In genomic region chr5:93620487-93621339, GRCh38 we compare ENCODE assay signal across 8 cellular contexts. TPM values are rescaled to one million over a fixed set of nuclear protein-coding genes. Genes with fewer than 3 reads are reported as not detected.
DNase-seq lines count a peak whose midpoint lies in the region; ATAC-seq, FAIRE-seq and TF ChIP-seq lines count a peak whose summit lies in the region.

No MANE protein-coding gene starts in this region.

- H3K4me3 Mint-ChIP-seq in Caco-2 (ENCODE audit: unreplicated experiment), result peak overlapping the region; percentile 97

- H3K9me1 ChIP-seq in endothelial cell of umbilical vein (replicated peaks; ENCODE audit: control insufficient read depth, extremely low read depth, insufficient read depth, low read length), result no peaks in the 10 kb centered on the region

- dilution Hi-C loops in endothelial cell of umbilical vein (cut with MboI; ENCODE audit: extremely low pct_ligation_motif_present, low sequenced_read_pairs), result no loop called here

- POLR2A ChIA-PET in Caco-2 (lab: Charles Lee) (no interaction called here), endothelial cell of umbilical vein (lab: Charles Lee) (interaction anchor here (0.6 kb wide), 1 partner anchor 38 kb away, joined by 9 read pairs; no protein-coding TSS in a partner anchor)

- H3K4me3 ChIP-seq in Caco-2 (ENCODE audit: low read depth, low read length), result peak overlapping the region; percentile 83
- H3K4me3 ChIP-seq in endothelial cell of umbilical vein (replicated peaks in 1 of 3; ENCODE audit: insufficient read depth in 1 of 3, low read depth in 1 of 3, low read length in 3 of 3), result peak overlapping the region; percentile 51 to 67 (median 64)
- H3K4me3 ChIP-seq in mononuclear cell (ENCODE audit: low read length), result peak overlapping the region; percentile 34
- H3K4me3 ChIP-seq in stomach, result peak overlapping the region; percentile 66 to 77 (median 68)

- TF ChIP-seq POLR2A in endothelial cell of umbilical vein (IDR thresholded peaks at IDR 0.05; ENCODE audit: low read depth, low read length) (no peak), stomach (IDR thresholded peaks at IDR 0.05) (no peak)

- TF ChIP-seq CTCF in Caco-2 (IDR thresholded peaks at IDR 0.05; ENCODE audit: insufficient read depth in 1 of 2, low read depth in 1 of 2, low read length in 1 of 2, severe bottlenecking in 1 of 2, unreplicated experiment in 1 of 2) (no peak), endothelial cell of umbilical vein (IDR thresholded peaks at IDR 0.05; ENCODE audit: extremely low read depth in 1 of 2, insufficient read depth in 1 of 2, low read depth in 1 of 2, low read length in 2 of 2) (peak in 1 of 2 donors; percentile 28), stomach (IDR thresholded peaks at IDR 0.05) (no peak)

- 0 to 1% (median 1%) methylated on average over 37 to 76 of the region's 76 CpGs for WGBS in stomach, 5 donors

- no TSS peak for BruUV-seq in Caco-2 (replicated peaks; lab: Mats Ljungman, UMichigan)
- BruUV-seq in endothelial cell of umbilical vein (replicated peaks; lab: Mats Ljungman, UMichigan), result no TSS peak

- peak overlapping the region; percentile 97 for H2AFZ ChIP-seq in endothelial cell of umbilical vein (ENCODE audit: low read depth, low read length)

- intact Hi-C loops in Caco-2 (cut with micrococcal nuclease; ENCODE audit: unreplicated experiment), result loop anchor here (1.0 to 5.0 kb wide), 5 partner anchors 17 to 182 kb away; partner anchors contain the start of gene NR2F1
- intact Hi-C loops in endothelial cell of umbilical vein (cut with micrococcal nuclease), result loop anchor here (1.0 to 5.0 kb wide), 5 partner anchors 8 to 180 kb away; partner anchors contain the start of gene NR2F1
- intact Hi-C loops in stomach (cut with DNase I; ENCODE audit: low total_unique reads), result no loop called here

- H3K79me2 ChIP-seq in endothelial cell of umbilical vein (ENCODE audit: control insufficient read depth, insufficient read depth, low read length), result no peaks in the 10 kb centered on the region

- no peaks in the 10 kb centered on the region for H3K27me3 Mint-ChIP-seq in Caco-2 (ENCODE audit: insufficient read depth, unreplicated experiment)

- H3K4me1 Mint-ChIP-seq in Caco-2 (ENCODE audit: low read depth, unreplicated experiment), result peaks cover 12% of the 10 kb centered on the region

- H3K9me3 Mint-ChIP-seq in Caco-2 (ENCODE audit: unreplicated experiment), result no peaks in the 10 kb centered on the region

- H3K4me1 ChIP-seq in Caco-2 (no peaks in the 10 kb centered on the region), endothelial cell of umbilical vein (ENCODE audit: control insufficient read depth, extremely low read depth, insufficient read depth, low read length) (peaks cover 7% of the 10 kb centered on the region), mononuclear cell (ENCODE audit: insufficient read depth, low read length) (peaks cover 12% of the 10 kb centered on the region), stomach (peaks cover 0 to 29% (median 12%) of the 10 kb centered on the region in 4 donors)

- no peaks in the 10 kb centered on the region for H4K20me1 ChIP-seq in endothelial cell of umbilical vein (replicated peaks; ENCODE audit: control insufficient read depth, extremely low read depth, insufficient read depth, low read length)

- H3K9ac ChIP-seq in endothelial cell of umbilical vein (replicated peaks; ENCODE audit: extremely low read depth, insufficient read depth, low read length), result peak overlapping the region; percentile 70

- H3K27ac ChIP-seq in endothelial cell of umbilical vein (ENCODE audit: insufficient read depth, low read depth, low read length) (peak overlapping the region; percentile 39), stomach (peak overlapping the region; percentile 41 to 91 (median 83))

- TF ChIP-seq EP300 in stomach (IDR thresholded peaks at IDR 0.05), result no peak

- peak overlapping the region; percentile 79 for H3K4me2 ChIP-seq in endothelial cell of umbilical vein (ENCODE audit: insufficient read depth, low read length)

- H3K36me3 ChIP-seq in Caco-2 (ENCODE audit: control insufficient read depth, insufficient read depth, low read length), result no peaks in the 10 kb centered on the region
- H3K36me3 ChIP-seq in endothelial cell of umbilical vein (ENCODE audit: control insufficient read depth in 2 of 2, extremely low read depth in 1 of 2, insufficient read depth in 2 of 2, low read length in 2 of 2), result no peaks in the 10 kb centered on the region
- no peaks in the 10 kb centered on the region for H3K36me3 ChIP-seq in stomach

- H3K9me3 ChIP-seq in Caco-2, result no peaks in the 10 kb centered on the region
- no peaks in the 10 kb centered on the region for H3K9me3 ChIP-seq in endothelial cell of umbilical vein (replicated peaks; ENCODE audit: control insufficient read depth, insufficient read depth, low read length)
- H3K9me3 ChIP-seq in mononuclear cell (ENCODE audit: low read depth, low read length), result no peaks in the 10 kb centered on the region
- no peaks in the 10 kb centered on the region for H3K9me3 ChIP-seq in stomach

- H3K27me3 ChIP-seq in Caco-2 (replicated peaks; ENCODE audit: control insufficient read depth, insufficient read depth, low read length), result no peaks in the 10 kb centered on the region
- H3K27me3 ChIP-seq in endothelial cell of umbilical vein (ENCODE audit: control insufficient read depth in 2 of 2, insufficient read depth in 2 of 2, low read length in 2 of 2), result peaks cover 0 to 2% of the 10 kb centered on the region in 2 experiments
- peaks cover 45% of the 10 kb centered on the region for H3K27me3 ChIP-seq in mononuclear cell (ENCODE audit: insufficient read depth, low read length)
- peaks cover 0 to 6% (median 0%) of the 10 kb centered on the region in 3 donors for H3K27me3 ChIP-seq in stomach

- H3K36me3 Mint-ChIP-seq in Caco-2 (ENCODE audit: insufficient read depth, unreplicated experiment), result peaks cover 5% of the 10 kb centered on the region

- ATAC-seq in GM19467 (IDR thresholded peaks at IDR 0.05; ENCODE audit: unreplicated experiment) (peak; percentile 99), HG03558 (IDR thresholded peaks at IDR 0.05; ENCODE audit: extremely low read depth, unreplicated experiment) (peak; percentile 96)

- CTCF ChIA-PET in Caco-2 (lab: Charles Lee), result interaction anchor here (0.5 to 1.5 kb wide), 3 partner anchors 14 to 274 kb away, joined by 3 to 6 read pairs (median 6); no protein-coding TSS in a partner anchor
- CTCF ChIA-PET in endothelial cell of umbilical vein (lab: Charles Lee), result interaction anchor here (0.7 to 5.4 kb wide), 12 partner anchors 9 to 1230 kb away, joined by 3 to 43 read pairs (median 4); partner anchors contain the start of gene NR2F1

- peak overlapping the region; percentile 69 for H3K27ac Mint-ChIP-seq in Caco-2 (ENCODE audit: unreplicated experiment)

- DNase-seq in Caco-2, result peak; percentile 69 to 76
- peak; percentile 94 for DNase-seq in NCI-H748 (lab: John Stamatoyannopoulos, UW; ENCODE audit: unreplicated experiment)
- DNase-seq in activated CD8-positive, alpha-beta memory T cell treated with anti-CD3 and anti-CD28 coated beads, Interleukin-2, amount 50 U/mL, for 1 hour (ENCODE audit: extremely low read depth), result peak; percentile 11
- peak; percentile 69 for DNase-seq in endothelial cell of umbilical vein (ENCODE audit: low read depth, low spot score)
- peak; percentile 71 for DNase-seq in stomach

- FAIRE-seq in endothelial cell of umbilical vein (lab: Jason Lieb, UNC), result peak; percentile 62

TF ChIP-seq in endothelial cell of umbilical vein, 7 proteins besides CTCF, POLR2A, EP300 and RAD21:
- TF ChIP-seq EZH2 (IDR thresholded peaks at IDR 0.05; ENCODE audit: borderline replicate concordance, low read depth, low read length, severe bottlenecking) (peak; percentile 27), FOS (IDR thresholded peaks at IDR 0.05; ENCODE audit: borderline replicate concordance, insufficient read depth, low read length) (no peak)
TF ChIP-seq in endothelial cell of umbilical vein: peak in this region for 1.

RNA-seq across cellular contexts. Expression of gene NR2F1, which starts 37.7 kb away (rescaled TPM):
- total RNA-seq in Caco-2 (2022) (0.70 and 1.2 TPM in 2 replicates), endothelial cell of umbilical vein (21.5 and 23.9 TPM in 2 replicates), mononuclear cell (0.42 TPM), stomach (100 to 1,000 TPM in 1 of 5 donors, 10 to 100 TPM in 3, under 1 TPM in 1; 0.87 to 115 (median 20.4) TPM)
- polyA plus RNA-seq in endothelial cell of umbilical vein (33.4 and 38.7 TPM in 2 replicates), stomach (10 to 100 TPM; 10.7 to 25.7 (median 24.3) TPM)
- 31.6 and 42.3 TPM in 2 replicates for polyA plus RNA-seq in endothelial cell of umbilical vein (2011; cell fraction: cytosol; rRNA removed)
- polyA plus RNA-seq in endothelial cell of umbilical vein (2011; cell fraction: nucleus; rRNA removed), result 97.7 and 111 TPM in 2 replicates
- polyA plus RNA-seq in endothelial cell of umbilical vein (2012), result 38.8 and 50.2 TPM in 2 replicates
- polyA minus RNA-seq in endothelial cell of umbilical vein, result 24.0 and 27.0 TPM in 2 replicates
- 58.8 TPM for polyA minus RNA-seq in endothelial cell of umbilical vein (2011; cell fraction: cytosol; rRNA and poly(A)+ RNA removed)
- polyA minus RNA-seq in endothelial cell of umbilical vein (2011; cell fraction: nucleus; rRNA and poly(A)+ RNA removed), result 30.2 and 53.4 TPM in 2 replicates

RNA-seq across cellular contexts. Expression of gene NR2F1-AS1, which starts 39.7 kb away (rescaled TPM):
- total RNA-seq in Caco-2 (2022) (0.32 TPM in 1 of 2 replicates, not detected in the other), endothelial cell of umbilical vein (13.8 and 15.2 TPM in 2 replicates), mononuclear cell (not detected), stomach (10 to 100 TPM in 4 of 5 donors, 1 to 10 TPM in 1; 4.3 to 40.8 (median 15.8) TPM)
- polyA plus RNA-seq in endothelial cell of umbilical vein (2.7 and 4.2 TPM in 2 replicates), stomach (10 to 100 TPM in 2 of 3 donors, 1 to 10 TPM in 1; 9.7 to 19.6 (median 12.7) TPM)
- polyA plus RNA-seq in endothelial cell of umbilical vein (2011; cell fraction: cytosol; rRNA removed), result 7.2 and 7.4 TPM in 2 replicates
- polyA plus RNA-seq in endothelial cell of umbilical vein (2011; cell fraction: nucleus; rRNA removed), result 21.4 and 23.4 TPM in 2 replicates
- 13.3 and 18.0 TPM in 2 replicates for polyA plus RNA-seq in endothelial cell of umbilical vein (2012)
- 9.6 and 14.7 TPM in 2 replicates for polyA minus RNA-seq in endothelial cell of umbilical vein
- polyA minus RNA-seq in endothelial cell of umbilical vein (2011; cell fraction: cytosol; rRNA and poly(A)+ RNA removed), result 1.6 TPM
- 95.5 and 106 TPM in 2 replicates for polyA minus RNA-seq in endothelial cell of umbilical vein (2011; cell fraction: nucleus; rRNA and poly(A)+ RNA removed)

Comparison
In these comparisons a context has a peak if more than half of its experiments do, and no peak if none do; other contexts are left out.
1. Peak in every context shown above with its lines: DNase-seq, ATAC-seq, H3K4me3 ChIP-seq and H3K27ac ChIP-seq.
2. DNase-seq: peak in every context shown above with its lines; median percentile 94 in NCI-H748; 72 in Caco-2; 71 in stomach; 69 in endothelial cell of umbilical vein; 11 in activated CD8-positive, alpha-beta memory T cell treated with anti-CD3 and anti-CD28 coated beads, Interleukin-2, amount 50 U/mL, for 1 hour.